21 cellular contexts compared by ENCODE assay signal in genomic region chr17:76983431-76983830, GRCh38.
A peak's percentile ranks its signal among the peaks of the same experiment; 100 is the strongest.
DNase-seq lines count a peak whose midpoint lies in the region; ATAC-seq and TF ChIP-seq lines count a peak whose summit lies in the region.
"Had no signal": no experiment of that assay in that cellular context is flagged by ENCODE, and none has a peak within 500 bp of the region (broad histone marks: within the 10 kb centered on the region; RNA-seq: fewer than 3 reads in every experiment).

No MANE protein-coding gene starts in this region.

- TF ChIP-seq CTCF in WTC11 (IDR thresholded peaks at IDR 0.05) = no peak

- H3K36me3 Mint-ChIP-seq in CD8-positive, alpha-beta memory T cell = peaks cover 0 to 3% (median 0%) of the 10 kb centered on the region in 3 donors
- peaks cover 3% of the 10 kb centered on the region for H3K36me3 Mint-ChIP-seq in WTC11
- H3K36me3 Mint-ChIP-seq in effector memory CD8-positive, alpha-beta T cell (ENCODE audit: insufficient read depth) = peaks cover 3% of the 10 kb centered on the region

- H3K9me3 Mint-ChIP-seq in CD8-positive, alpha-beta memory T cell = peaks cover 0 to 2% (median 1%) of the 10 kb centered on the region in 5 donors
- H3K9me3 Mint-ChIP-seq in WTC11 = peaks cover 10% of the 10 kb centered on the region
- no peaks in the 10 kb centered on the region for H3K9me3 Mint-ChIP-seq in effector memory CD8-positive, alpha-beta T cell
- H3K9me3 Mint-ChIP-seq: activated CD4-positive, alpha-beta memory T cell treated with anti-CD3 and anti-CD28 coated beads, Interleukin-2, amount 10 ng/mL, durations not matched to agents 7 days and 5 days had no signal

- no peak overlapping the region for H3K4me3 ChIP-seq in BLaER1 treated with 17β-estradiol and CSF1 and Interleukin-3, amounts not matched to agents 10 nM and 100 nM
- no peak overlapping the region for H3K4me3 ChIP-seq in CD8-positive, alpha-beta memory T cell (ENCODE audit: low read length)
- H3K4me3 ChIP-seq: ovary had no signal

- H3K27me3 ChIP-seq in BLaER1 treated with 17β-estradiol and CSF1 and Interleukin-3, amounts not matched to agents 10 nM and 100 nM = no peaks in the 10 kb centered on the region
- H3K27me3 ChIP-seq in CD8-positive, alpha-beta memory T cell (ENCODE audit: insufficient read depth, low read length, poor library complexity, severe bottlenecking) = no peaks in the 10 kb centered on the region
- H3K27me3 ChIP-seq: ovary had no signal

- H3K9ac ChIP-seq in BLaER1 treated with 17β-estradiol and CSF1 and Interleukin-3, amounts not matched to agents 10 nM and 100 nM = peak overlapping the region in 1 of 11 experiments; percentile 30; a peak in 2 of 22 replicates

- CTCF ChIA-PET in CD8-positive, alpha-beta memory T cell (lab: Charles Lee) = interaction anchor here (1.3 kb wide), 1 partner anchor 73 kb away, joined by 3 read pairs; no protein-coding TSS in a partner anchor
- CTCF ChIA-PET in WTC11 (lab: Charles Lee) = interaction anchor here (1.0 kb wide), 1 partner anchor 73 kb away, joined by 3 read pairs; no protein-coding TSS in a partner anchor

- H4K20me1 ChIP-seq in BLaER1 treated with 17β-estradiol and CSF1 and Interleukin-3, amounts not matched to agents 10 nM and 100 nM = no peaks in the 10 kb centered on the region; a peak in 1 of 22 replicates

- no peak for DNase-seq in CD8-positive, alpha-beta memory T cell
- DNase-seq in WTC11 (ENCODE audit: low spot score) (no peak), COLO829 (ENCODE audit: low spot score) (no peak), nucleus accumbens (lab: John Stamatoyannopoulos, UW) (no peak)
- no peak for DNase-seq in effector memory CD8-positive, alpha-beta T cell
- DNase-seq: activated CD4-positive, alpha-beta memory T cell treated with anti-CD3 and anti-CD28 coated beads, Interleukin-2, amount 10 ng/mL, durations not matched to agents 7 days and 5 days; brain microvascular endothelial cell; mammary epithelial cell; NCI-H1092; NCI-H187 treated with DMSO at 0.1 percent for 48 hours; NCI-H226; ovary; PC-3; SIG-M5; stimulated activated CD4-positive, alpha-beta T cell treated with anti-CD3 and anti-CD28 coated beads, Interleukin-4, amount 100 ng/mL, for 4 hours; trophoblast cell had no signal

- H3K27me3 Mint-ChIP-seq in CD8-positive, alpha-beta memory T cell = peaks cover 0 to 4% of the 10 kb centered on the region in 2 donors
- peaks cover 14% of the 10 kb centered on the region for H3K27me3 Mint-ChIP-seq in WTC11 (ENCODE audit: low read depth)
- peaks cover 0 to 6% of the 10 kb centered on the region in 2 donors for H3K27me3 Mint-ChIP-seq in effector memory CD8-positive, alpha-beta T cell
- H3K27me3 Mint-ChIP-seq: activated CD4-positive, alpha-beta memory T cell treated with anti-CD3 and anti-CD28 coated beads, Interleukin-2, amount 10 ng/mL, durations not matched to agents 7 days and 5 days; activated T-cell treated with anti-CD3 and anti-CD28 coated beads, Interleukin-2, amount 50 U/mL, for 24 hours had no signal

- H3K27ac ChIP-seq in BLaER1 treated with 17β-estradiol and CSF1 and Interleukin-3, amounts not matched to agents 10 nM and 100 nM = no peak overlapping the region
- H3K27ac ChIP-seq in CD8-positive, alpha-beta memory T cell (ENCODE audit: low read depth, low read length) = no peak overlapping the region
- H3K27ac ChIP-seq: brain microvascular endothelial cell, ovary, VCaP had no signal

- no peaks in the 10 kb centered on the region for H3K36me3 ChIP-seq in BLaER1 treated with 17β-estradiol and CSF1 and Interleukin-3, amounts not matched to agents 10 nM and 100 nM
- no peaks in the 10 kb centered on the region for H3K36me3 ChIP-seq in CD8-positive, alpha-beta memory T cell (ENCODE audit: insufficient read depth, low read length)
- H3K36me3 ChIP-seq: brain microvascular endothelial cell, ovary had no signal

- POLR2A ChIA-PET in CD8-positive, alpha-beta memory T cell (lab: Charles Lee) = interaction anchor here (1.5 kb wide), 1 partner anchor 15 kb away, joined by 3 read pairs; no protein-coding TSS in a partner anchor
- POLR2A ChIA-PET in WTC11 (lab: Charles Lee) = no interaction called here

- H3K4me1 Mint-ChIP-seq in CD8-positive, alpha-beta memory T cell = peaks cover 12 to 23% (median 22%) of the 10 kb centered on the region in 3 donors
- H3K4me1 Mint-ChIP-seq in WTC11 = peaks cover 21% of the 10 kb centered on the region
- H3K4me1 Mint-ChIP-seq in effector memory CD8-positive, alpha-beta T cell (ENCODE audit: low read depth in 2 of 2) = peaks cover 5 to 11% of the 10 kb centered on the region in 2 donors

- H3K4me1 ChIP-seq in BLaER1 treated with 17β-estradiol and CSF1 and Interleukin-3, amounts not matched to agents 10 nM and 100 nM = peaks cover 7 to 66% (median 49%) of the 10 kb centered on the region in 10 experiments; a peak in 18 of 20 replicates
- H3K4me1 ChIP-seq in CD8-positive, alpha-beta memory T cell (ENCODE audit: insufficient read depth, low read length) = peaks cover 20% of the 10 kb centered on the region

- H3K4me3 Mint-ChIP-seq in CD8-positive, alpha-beta memory T cell = peak overlapping the region in 6 of 7 donors; percentile 31 to 83 (median 46)
- no peak overlapping the region for H3K4me3 Mint-ChIP-seq in WTC11
- H3K4me3 Mint-ChIP-seq in effector memory CD8-positive, alpha-beta T cell = peak overlapping the region; percentile 45 to 53
- H3K4me3 Mint-ChIP-seq: activated CD4-positive, alpha-beta memory T cell treated with anti-CD3 and anti-CD28 coated beads, Interleukin-2, amount 10 ng/mL, durations not matched to agents 7 days and 5 days; activated T-cell treated with anti-CD3 and anti-CD28 coated beads, Interleukin-2, amount 50 U/mL, for 24 hours had no signal

- ATAC-seq in WTC11 (no peak), HG03442 (IDR thresholded peaks at IDR 0.05; ENCODE audit: unreplicated experiment) (no peak), HG03135 (IDR thresholded peaks at IDR 0.05; ENCODE audit: unreplicated experiment) (no peak)
- ATAC-seq in effector memory CD8-positive, alpha-beta T cell (replicated peaks) = no peak
- ATAC-seq: PC-3 had no signal

- H3K4me2 ChIP-seq in BLaER1 treated with 17β-estradiol and CSF1 and Interleukin-3, amounts not matched to agents 10 nM and 100 nM = peak overlapping the region in 10 of 11 experiments; percentile 38 to 85 (median 76); a peak in 19 of 22 replicates

- peaks cover 5 to 19% (median 12%) of the 10 kb centered on the region in 11 experiments for H3K9me3 ChIP-seq in BLaER1 treated with 17β-estradiol and CSF1 and Interleukin-3, amounts not matched to agents 10 nM and 100 nM (replicated peaks in 1 of 11)
- no peaks in the 10 kb centered on the region for H3K9me3 ChIP-seq in CD8-positive, alpha-beta memory T cell (ENCODE audit: low read length)
- H3K9me3 ChIP-seq: ovary had no signal

- H3K27ac Mint-ChIP-seq in CD8-positive, alpha-beta memory T cell = peak overlapping the region; percentile 56 to 93 (median 88)
- no peak overlapping the region for H3K27ac Mint-ChIP-seq in WTC11
- H3K27ac Mint-ChIP-seq in effector memory CD8-positive, alpha-beta T cell = peak overlapping the region in 1 of 2 donors; percentile 94
- H3K27ac Mint-ChIP-seq: activated T-cell treated with anti-CD3 and anti-CD28 coated beads, Interleukin-2, amount 50 U/mL, for 24 hours had no signal

TF ChIP-seq in WTC11, 78 proteins besides CTCF, POLR2A, EP300 and RAD21 (continues in another document):
- TF ChIP-seq ZNF396 (CRISPR knock-in tag; IDR thresholded peaks at IDR 0.05; ENCODE audit: borderline replicate concordance) (no peak), TCF7 (CRISPR knock-in tag; IDR thresholded peaks at IDR 0.05; ENCODE audit: low read depth) (no peak), ARID4B (CRISPR knock-in tag; IDR thresholded peaks at IDR 0.05; ENCODE audit: borderline replicate concordance) (no peak), FOXP4 (CRISPR knock-in tag; IDR thresholded peaks at IDR 0.05) (no peak)
